8 cellular contexts compared by ENCODE assay signal in genomic region chr10:61902448-61903183, GRCh38. TPM values are rescaled to one million over a fixed set of nuclear protein-coding genes. Genes with fewer than 3 reads are reported as not detected.
DNase-seq lines count a peak whose midpoint lies in the region; ATAC-seq and TF ChIP-seq lines count a peak whose summit lies in the region.

No MANE protein-coding gene starts in this region.

- H3K9me3 Mint-ChIP-seq in H9 = no peaks in the 10 kb centered on the region; a peak in 1 of 5 replicates

- DNase-seq in Caki2 (ENCODE audit: low read depth) = peak; percentile 77
- peak; percentile 50 for DNase-seq in H9
- DNase-seq in NCI-H345 treated with DMSO at 0.1 percent for 48 hours (lab: John Stamatoyannopoulos, UW; ENCODE audit: unreplicated experiment) = peak; percentile 41
- DNase-seq in activated CD8-positive, alpha-beta memory T cell treated with anti-CD3 and anti-CD28 coated beads for 4 hours (ENCODE audit: low read depth in 2 of 2) = peak; percentile 42 to 61
- DNase-seq in mesendoderm = peak; percentile 79
- DNase-seq in stimulated activated CD8-positive, alpha-beta memory T cell treated with anti-CD3 and anti-CD28 coated beads, Interleukin-4, amount 100 ng/mL, for 4 hours (ENCODE audit: low read depth in 2 of 2, low spot score in 1 of 2) = peak; percentile 53 to 54

- no peak overlapping the region for H2BK12ac ChIP-seq in H9 (ENCODE audit: insufficient read length, low read depth, low read length)

- in situ Hi-C loops in Caki2 (cut with HindIII; ENCODE audit: low pct_unique_long_range_greater_than_20kb, low sequenced_read_pairs) = no loop called here

- H3K4ac ChIP-seq in H9 (ENCODE audit: low read depth, low read length) (no peak overlapping the region), mesendoderm (ENCODE audit: low read depth, low read length) (no peak overlapping the region)

- no peak overlapping the region for H3K9ac ChIP-seq in H9 (ENCODE audit: extremely low read depth, insufficient read length, low read length)
- peak overlapping the region; percentile 85 for H3K9ac ChIP-seq in endocrine pancreas (ENCODE audit: control insufficient read depth, insufficient read depth, low read length)
- peak overlapping the region; percentile 25 for H3K9ac ChIP-seq in mesendoderm (ENCODE audit: low read length)

- no peak overlapping the region for H3K14ac ChIP-seq in H9 (ENCODE audit: insufficient read depth, low read length)

- H4K91ac ChIP-seq in H9 (ENCODE audit: insufficient read length, low read depth, low read length) = no peak overlapping the region

- H3K18ac ChIP-seq in H9 (ENCODE audit: insufficient read length, low read depth, low read length) (no peak overlapping the region), mesendoderm (ENCODE audit: low read length) (peak overlapping the region; percentile 39)

- H3K23me2 ChIP-seq in H9 (ENCODE audit: insufficient read length, low read depth, low read length, poor library complexity, severe bottlenecking) = peaks cover 35% of the 10 kb centered on the region

- H3K4me3 ChIP-seq in endocrine pancreas (ENCODE audit: control insufficient read depth, insufficient read depth, low read length) (peak overlapping the region; percentile 99), mesendoderm (ENCODE audit: low read length) (peak overlapping the region; percentile 29)

- no peak overlapping the region for H3K27ac Mint-ChIP-seq in H9

- no peaks in the 10 kb centered on the region for H4K20me1 ChIP-seq in H9 (ENCODE audit: control insufficient read depth, insufficient read depth, insufficient read length)

- no peak for ATAC-seq in HG02588 (IDR thresholded peaks at IDR 0.05; ENCODE audit: unreplicated experiment)

- no peak for TF ChIP-seq CTCF in H9 (conservative IDR thresholded peaks at IDR 0.05)

- no peaks in the 10 kb centered on the region; a peak in 1 of 7 replicates for H3K36me3 Mint-ChIP-seq in H9 (ENCODE audit: insufficient read depth in 1 of 3, low read depth in 3 of 3)

- H3K4me1 ChIP-seq in H9 (ENCODE audit: insufficient read depth, low read length) (no peaks in the 10 kb centered on the region), endocrine pancreas (ENCODE audit: control insufficient read depth, insufficient read depth, low read length) (peaks cover 29% of the 10 kb centered on the region), mesendoderm (ENCODE audit: control insufficient read depth, low read depth, low read length) (peaks cover 2% of the 10 kb centered on the region)

- H3K4me3 Mint-ChIP-seq in H9 = peak overlapping the region; percentile 84 to 88

- peaks cover 64% of the 10 kb centered on the region for H3K27me3 Mint-ChIP-seq in H9 (ENCODE audit: low read depth)

- H3T11ph ChIP-seq in H9 (ENCODE audit: low read length) = no peak overlapping the region

- H3K4me2 ChIP-seq in H9 (ENCODE audit: insufficient read depth, insufficient read length, low read length) (peak overlapping the region; percentile 99), mesendoderm (ENCODE audit: low read length) (peak overlapping the region; percentile 94)

- H2BK120ac ChIP-seq in H9 (ENCODE audit: low read depth, low read length, poor library complexity, severe bottlenecking) (no peak overlapping the region), mesendoderm (ENCODE audit: low read depth, low read length) (no peak overlapping the region)

- H3K9me3 ChIP-seq in H9 (ENCODE audit: control insufficient read depth, low read depth, low read length) (no peaks in the 10 kb centered on the region), endocrine pancreas (ENCODE audit: control insufficient read depth, low read length) (no peaks in the 10 kb centered on the region)

- H2BK20ac ChIP-seq in H9 (ENCODE audit: low read depth, low read length, poor library complexity, severe bottlenecking) = no peak overlapping the region

- no peak overlapping the region for H3K23ac ChIP-seq in H9 (ENCODE audit: insufficient read length, low read depth, low read length)
- no peak overlapping the region for H3K23ac ChIP-seq in mesendoderm (ENCODE audit: low read length)

- H3K4me1 Mint-ChIP-seq in H9 = peaks cover 37 to 54% of the 10 kb centered on the region in 2 experiments

- H3K79me1 ChIP-seq in H9 (ENCODE audit: insufficient read depth, low read depth, low read length, poor library complexity, severe bottlenecking) (no peaks in the 10 kb centered on the region), mesendoderm (ENCODE audit: low read length) (no peaks in the 10 kb centered on the region)

- no peak overlapping the region for H2BK5ac ChIP-seq in H9 (ENCODE audit: insufficient read length, low read length)
- no peak overlapping the region for H2BK5ac ChIP-seq in mesendoderm (ENCODE audit: low read length)

- peaks cover 26% of the 10 kb centered on the region; the same call in 1 of the 2 replicates for H3K27me3 ChIP-seq in H9 (ENCODE audit: insufficient read depth, low read length)
- H3K27me3 ChIP-seq in endocrine pancreas (ENCODE audit: control insufficient read depth, insufficient read depth, low read length) = no peaks in the 10 kb centered on the region
- peaks cover 2% of the 10 kb centered on the region for H3K27me3 ChIP-seq in mesendoderm (ENCODE audit: insufficient read depth, low read length, poor library complexity)

- H4K8ac ChIP-seq in H9 (replicated peaks; ENCODE audit: insufficient read length, low read depth, low read length) (no peak overlapping the region), mesendoderm (ENCODE audit: low read depth, low read length) (no peak overlapping the region)

- no peaks in the 10 kb centered on the region for H3K36me3 ChIP-seq in endocrine pancreas (ENCODE audit: control insufficient read depth, insufficient read depth, low read length)
- no peaks in the 10 kb centered on the region for H3K36me3 ChIP-seq in mesendoderm (ENCODE audit: control insufficient read depth, insufficient read depth, low read length)

- H2BK15ac ChIP-seq in H9 (ENCODE audit: low read depth, low read length) = no peak overlapping the region
- H2BK15ac ChIP-seq in mesendoderm (replicated peaks; ENCODE audit: low read depth) = no peak overlapping the region

- no peak overlapping the region for H3K56ac ChIP-seq in H9 (ENCODE audit: insufficient read length, low read depth, low read length)
- no peak overlapping the region for H3K56ac ChIP-seq in mesendoderm (ENCODE audit: low read length)

- H2AFZ ChIP-seq in H9 (ENCODE audit: low read length) = no peak overlapping the region

- H3K79me2 ChIP-seq in H9 (ENCODE audit: insufficient read depth, low read length) (no peaks in the 10 kb centered on the region), mesendoderm (ENCODE audit: control insufficient read depth, insufficient read depth, low read length) (no peaks in the 10 kb centered on the region)

- H4K5ac ChIP-seq in H9 (ENCODE audit: insufficient read length, low read depth, low read length) (no peak overlapping the region), mesendoderm (ENCODE audit: low read length) (no peak overlapping the region)

- H3K27ac ChIP-seq in H9 (ENCODE audit: insufficient read length, low read depth, low read length) (no peak overlapping the region), mesendoderm (ENCODE audit: low read depth, low read length) (no peak overlapping the region)

- no CpG with 5 or more reads among the region's 24 CpGs for WGBS in H9 (ENCODE audit: extremely low coverage, insufficient read length, low lambda C conversion rate)
- WGBS in mesendoderm (ENCODE audit: extremely low coverage, insufficient coverage, low lambda C conversion rate) = no CpG with 5 or more reads among the region's 24 CpGs

- H2AK5ac ChIP-seq in H9 (ENCODE audit: insufficient read length, low read length) (no peak overlapping the region), mesendoderm (ENCODE audit: low read length) (no peak overlapping the region)

RNA-seq across cellular contexts. Expression of gene ARID5B, which starts 1.1 kb away (rescaled TPM):
- total RNA-seq in Caki2 (2014; rRNA removed; shearing (Covaris generic); ENCODE audit: low replicate concordance) = 2.3 and 3.1 TPM in 2 replicates
- 0.04 and 0.11 TPM in 2 replicates for total RNA-seq in H9 (2021)
- polyA plus RNA-seq in mesendoderm (2013, experiment 1 of 2) = 2.1 TPM
- 2.0 TPM for polyA plus RNA-seq in mesendoderm (2013, experiment 2 of 2)
